In genomic region chr20:50663095-50663821, GRCh38 we compare ENCODE assay signal across 8 cellular contexts. TPM values are rescaled to one million over a fixed set of nuclear protein-coding genes. Genes with fewer than 3 reads are reported as not detected.
DNase-seq lines count a peak whose midpoint lies in the region; ATAC-seq and TF ChIP-seq lines count a peak whose summit lies in the region.

No MANE protein-coding gene starts in this region.

- H3K36me3 Mint-ChIP-seq in effector memory CD8-positive, alpha-beta T cell (ENCODE audit: insufficient read depth) = peaks cover 3% of the 10 kb centered on the region

- H3K9me3 Mint-ChIP-seq in effector memory CD8-positive, alpha-beta T cell = no peaks in the 10 kb centered on the region

- no peak overlapping the region for H3K4ac ChIP-seq in trophoblast cell (ENCODE audit: low read depth, low read length)

- TF ChIP-seq EP300 in tibial nerve (IDR thresholded peaks at IDR 0.05) = no peak

- no peak overlapping the region for H2BK120ac ChIP-seq in trophoblast cell (ENCODE audit: insufficient read depth, low read length, poor library complexity)

- H3K4me1 ChIP-seq in trophoblast cell (ENCODE audit: control insufficient read depth in 1 of 2, insufficient read depth in 2 of 2, low read length in 2 of 2) = peaks cover 11 to 17% of the 10 kb centered on the region in 2 experiments
- peaks cover 0 to 23% (median 2%) of the 10 kb centered on the region in 4 donors for H3K4me1 ChIP-seq in tibial nerve

- no peak overlapping the region for H3K4me3 Mint-ChIP-seq in effector memory CD8-positive, alpha-beta T cell

- no peaks in the 10 kb centered on the region for H3K9me3 ChIP-seq in trophoblast cell (ENCODE audit: insufficient read depth, low read depth, low read length)
- no peaks in the 10 kb centered on the region for H3K9me3 ChIP-seq in tibial nerve

- no peak overlapping the region for H3K4me2 ChIP-seq in trophoblast cell (ENCODE audit: low read length)

- no peak overlapping the region for H3K14ac ChIP-seq in trophoblast cell (ENCODE audit: low read length)

- H3K27ac ChIP-seq in caudate nucleus (ENCODE audit: low read depth, low read length) = peak overlapping the region; percentile 3
- no peak overlapping the region for H3K27ac ChIP-seq in trophoblast cell (ENCODE audit: low read depth, low read length)
- no peak overlapping the region for H3K27ac ChIP-seq in tibial nerve

- TF ChIP-seq POLR2A in tibial nerve (IDR thresholded peaks at IDR 0.05) = no peak

- peaks cover 8% of the 10 kb centered on the region for H3K79me1 ChIP-seq in trophoblast cell (ENCODE audit: low read length)

- no peak overlapping the region for H2BK5ac ChIP-seq in trophoblast cell (ENCODE audit: low read depth, low read length, poor library complexity)

- WGBS in trophoblast cell (ENCODE audit: extremely low coverage, insufficient coverage, insufficient read length) = no CpG with 5 or more reads among the region's 10 CpGs
- 73 to 80% methylated on average over 10 of the region's 10 CpGs for WGBS in tibial nerve, 2 donors

- no peaks in the 10 kb centered on the region for H3K79me2 ChIP-seq in trophoblast cell (ENCODE audit: control insufficient read depth, insufficient read depth, low read length, poor library complexity)

- H3K27me3 ChIP-seq in trophoblast cell (ENCODE audit: insufficient read depth, low read length) = no peaks in the 10 kb centered on the region
- no peaks in the 10 kb centered on the region for H3K27me3 ChIP-seq in tibial nerve

- peaks cover 6 to 61% of the 10 kb centered on the region in 2 donors for H3K27me3 Mint-ChIP-seq in effector memory CD8-positive, alpha-beta T cell

- ATAC-seq in HG03354 (IDR thresholded peaks at IDR 0.05; ENCODE audit: poor library complexity, severe bottlenecking, unreplicated experiment) = no peak
- ATAC-seq in effector memory CD8-positive, alpha-beta T cell (replicated peaks) = no peak

- H2BK12ac ChIP-seq in trophoblast cell (ENCODE audit: low read length) = no peak overlapping the region

- H4K12ac ChIP-seq in trophoblast cell (ENCODE audit: low read depth, low read length) = no peak overlapping the region

- DNase-seq in NCI-H446 treated with DMSO at 0.1 percent for 48 hours (lab: John Stamatoyannopoulos, UW) (peak; percentile 17), caudate nucleus (lab: John Stamatoyannopoulos, UW) (no peak), trophoblast cell (peak; percentile 90 to 92), tibial nerve (ENCODE audit: low spot score in 2 of 2) (no peak)
- no peak for DNase-seq in effector memory CD8-positive, alpha-beta T cell
- no peak for DNase-seq in activated CD4-positive, CD25-positive, alpha-beta regulatory T cell (lab: John Stamatoyannopoulos, UW)

- no peak overlapping the region for H2AFZ ChIP-seq in trophoblast cell (ENCODE audit: insufficient read depth, low read length, poor library complexity)

- H3K9ac ChIP-seq in trophoblast cell (ENCODE audit: low read length) = no peak overlapping the region

- H3K27ac Mint-ChIP-seq in effector memory CD8-positive, alpha-beta T cell = no peak overlapping the region

- H3K36me3 ChIP-seq in trophoblast cell (ENCODE audit: control insufficient read depth in 1 of 2, insufficient read depth in 2 of 2, low read length in 2 of 2) (no peaks in the 10 kb centered on the region), tibial nerve (no peaks in the 10 kb centered on the region)

- TF ChIP-seq CTCF in GM12874 (IDR thresholded peaks at IDR 0.05; ENCODE audit: insufficient read depth, low read depth, low read length) (0 out of 2 replicates have a peak, but pooled peaks have one; percentile 20), tibial nerve (IDR thresholded peaks at IDR 0.05) (no peak)

- no peak overlapping the region for H3K18ac ChIP-seq in trophoblast cell (ENCODE audit: low read length)

- no peak overlapping the region for H3K4me3 ChIP-seq in trophoblast cell (ENCODE audit: low read depth, low read length)
- H3K4me3 ChIP-seq in tibial nerve = no peak overlapping the region

- no peak overlapping the region for H2AK5ac ChIP-seq in trophoblast cell (ENCODE audit: low read length)

- H4K8ac ChIP-seq in trophoblast cell (ENCODE audit: low read depth, low read length) = no peak overlapping the region

- H3K23ac ChIP-seq in trophoblast cell (ENCODE audit: low read length) = no peak overlapping the region

- no peak overlapping the region for H4K91ac ChIP-seq in trophoblast cell (ENCODE audit: low read depth, low read length)

- H3K4me1 Mint-ChIP-seq in effector memory CD8-positive, alpha-beta T cell (ENCODE audit: low read depth in 2 of 2) = no peaks in the 10 kb centered on the region

RNA-seq across cellular contexts. Expression of gene RIPOR3, which starts 28.1 kb away (rescaled TPM):
- 0.12 and 0.15 TPM in 2 replicates for polyA plus RNA-seq in trophoblast cell (2013)
- total RNA-seq in tibial nerve = 10 to 100 TPM; 24.5 to 73.0 (median 35.5) TPM

Comparison
In these comparisons a context has a peak if more than half of its experiments do, and no peak if none do; other contexts are left out.
1. DNase-seq: peak in NCI-H446 treated with DMSO at 0.1 percent for 48 hours (single experiment) and trophoblast cell (2 of 2); none in caudate nucleus (0 of 61), tibial nerve (0 of 2), effector memory CD8-positive, alpha-beta T cell (0 of 3) and activated CD4-positive, CD25-positive, alpha-beta regulatory T cell (0 of 4).